In the genomic region with DNA sequence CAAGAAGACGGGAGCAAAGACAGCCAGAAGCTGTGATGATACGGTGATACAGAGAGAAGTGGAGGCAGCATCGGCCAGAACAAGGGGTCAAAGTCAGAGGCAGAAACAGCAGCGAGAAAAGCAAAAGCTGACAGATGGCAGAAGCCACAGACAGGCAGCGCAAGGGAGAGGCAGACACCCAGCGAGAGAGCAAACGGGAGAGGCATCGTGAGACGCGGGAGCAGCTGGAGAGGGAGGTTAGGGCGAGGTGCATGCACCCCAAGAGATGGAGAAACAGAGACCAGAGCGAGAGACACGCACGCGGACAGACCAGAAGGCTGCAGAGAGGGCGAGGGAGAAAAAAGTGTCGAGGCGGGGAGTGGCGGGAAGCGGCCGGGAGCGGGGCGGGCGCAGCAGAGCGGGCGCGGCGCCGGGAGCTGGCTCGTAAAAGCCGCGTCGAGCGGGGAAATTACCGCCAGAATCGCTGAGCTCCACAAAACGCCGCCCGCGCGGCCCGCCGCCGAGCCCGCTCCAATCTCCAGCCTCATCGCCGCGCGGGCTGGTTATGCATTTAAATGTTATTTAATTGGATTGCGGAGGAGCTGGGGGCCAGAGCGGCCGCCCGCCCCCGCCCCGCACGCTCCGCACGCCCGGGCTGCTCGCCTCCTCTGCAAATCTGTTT, we compare ENCODE assay signal across 8 cellular contexts. TPM values are rescaled to one million over a fixed set of nuclear protein-coding genes. Genes with fewer than 3 reads are reported as not detected.
DNase-seq lines count a peak whose midpoint lies in the region; ATAC-seq and TF ChIP-seq lines count a peak whose summit lies in the region.

No MANE protein-coding gene starts in this region.

- H3K36me3 ChIP-seq in RWPE2 (ENCODE audit: low read depth) (no peaks in the 10 kb centered on the region), mammary epithelial cell (ENCODE audit: insufficient read depth, low read length) (no peaks in the 10 kb centered on the region)

- BruUV-seq in mammary epithelial cell (replicated peaks; lab: Mats Ljungman, UMichigan) = no TSS peak

- CTCF ChIA-PET in mammary epithelial cell (lab: Charles Lee; ENCODE audit: low non-redundant PET) = interaction anchor here (0.7 kb wide), 1 partner anchor 120 kb away, joined by 3 read pairs; no protein-coding TSS in a partner anchor

- H3K4me1 ChIP-seq in RWPE2 (ENCODE audit: insufficient read depth, poor library complexity, severe bottlenecking) = no peaks in the 10 kb centered on the region
- H3K4me1 ChIP-seq in mammary epithelial cell (ENCODE audit: insufficient read depth, low read length) = peaks cover 18% of the 10 kb centered on the region

- H4K20me1 ChIP-seq in mammary epithelial cell (ENCODE audit: insufficient read depth, low read length) = no peaks in the 10 kb centered on the region

- 27% methylated on average over 11 of the region's 60 CpGs for WGBS in mammary epithelial cell (ENCODE audit: low coverage, missing lambda C conversion rate)

- TF ChIP-seq CTCF in HFF-Myc (IDR thresholded peaks at IDR 0.05; ENCODE audit: low read depth, low read length, missing control alignments) = no peak
- TF ChIP-seq CTCF in RWPE2 (IDR thresholded peaks at IDR 0.05; ENCODE audit: poor library complexity, severe bottlenecking) = no peak
- no peak for TF ChIP-seq CTCF in mammary epithelial cell (conservative IDR thresholded peaks at IDR 0.05 in 1 of 2, IDR thresholded peaks at IDR 0.05 in 1 of 2; ENCODE audit: extremely low read depth in 1 of 2, insufficient read depth in 1 of 2, low read depth in 1 of 2, low read length in 2 of 2)

- dilution Hi-C loops in mammary epithelial cell (cut with HindIII; ENCODE audit: low sequenced_read_pairs) = no loop called here

- H3K4me3 ChIP-seq in HFF-Myc (replicated peaks; ENCODE audit: low read depth, low read length) = peak overlapping the region; percentile 32
- H3K4me3 ChIP-seq in RWPE2 (ENCODE audit: severe bottlenecking) = peak overlapping the region; percentile 15
- H3K4me3 ChIP-seq in mammary epithelial cell (replicated peaks in 1 of 3; ENCODE audit: insufficient read depth in 1 of 3, low read depth in 2 of 3, low read length in 3 of 3) = peak overlapping the region; percentile 9 to 46 (median 28)

- peaks cover 34% of the 10 kb centered on the region for H3K27me3 ChIP-seq in RWPE2 (ENCODE audit: insufficient read depth, poor library complexity, severe bottlenecking)
- H3K27me3 ChIP-seq in mammary epithelial cell (ENCODE audit: insufficient read depth, low read length) = no peaks in the 10 kb centered on the region

- no peak overlapping the region for H3K9ac ChIP-seq in mammary epithelial cell (ENCODE audit: insufficient read depth, low read length)

- intact Hi-C loops in mammary epithelial cell (cut with micrococcal nuclease) = no loop called here

- H3K9me3 ChIP-seq in RWPE2 (ENCODE audit: severe bottlenecking) = no peaks in the 10 kb centered on the region
- no peaks in the 10 kb centered on the region for H3K9me3 ChIP-seq in mammary epithelial cell (replicated peaks; ENCODE audit: insufficient read depth, low read length)

- peak overlapping the region; percentile 82 for H2AFZ ChIP-seq in mammary epithelial cell (ENCODE audit: low read depth, low read length)

- H3K27ac ChIP-seq in RWPE2 (ENCODE audit: poor library complexity, severe bottlenecking) (no peak overlapping the region), mammary epithelial cell (ENCODE audit: insufficient read depth, low read depth, low read length) (no peak overlapping the region)

- peak; percentile 54 for DNase-seq in ACHN
- DNase-seq in HFF-Myc (ENCODE audit: extremely low read depth, low read depth) = no peak
- no peak for DNase-seq in RWPE2 (ENCODE audit: low spot score)
- DNase-seq in mammary epithelial cell = peak; percentile 39
- DNase-seq in left kidney (ENCODE audit: low read depth, low spot score) = peak; percentile 78
- peak; percentile 45 for DNase-seq in stimulated activated naive CD8-positive, alpha-beta T cell treated with anti-CD3 and anti-CD28 coated beads, Interleukin-15, Interleukin-2, amounts not matched to agents 100 U/mL and 50 U/mL, for 24 hours

- H3K4me2 ChIP-seq in mammary epithelial cell (ENCODE audit: insufficient read depth, low read depth, low read length) = peak overlapping the region; percentile 96

- H3K79me2 ChIP-seq in mammary epithelial cell (ENCODE audit: insufficient read depth, low read length) = no peaks in the 10 kb centered on the region

- in situ Hi-C loops in ACHN (cut with HindIII; ENCODE audit: low pct_ligation_motif_present, low pct_unique_long_range_greater_than_20kb, low sequenced_read_pairs) (no loop called here), mammary epithelial cell (cut with MboI; ENCODE audit: low sequenced_read_pairs in 2 of 2) (no loop called here)

- ATAC-seq in RWPE2 (ENCODE audit: low read depth) (peak; percentile 74), GM21825 (IDR thresholded peaks at IDR 0.05; ENCODE audit: unreplicated experiment) (no peak), GM18498 (IDR thresholded peaks at IDR 0.05; ENCODE audit: unreplicated experiment) (no peak)
- peak; percentile 28 for ATAC-seq in stimulated activated naive CD8-positive, alpha-beta T cell treated with anti-CD3 and anti-CD28 coated beads, Interleukin-15, Interleukin-2, amounts not matched to agents 100 U/mL and 50 U/mL, for 24 hours

RNA-seq across cellular contexts. Expression of a gene that starts 15.6 kb away (rescaled TPM):
- total RNA-seq in mammary epithelial cell = 10 to 100 TPM; 30.7 to 52.7 TPM
- 54.7 TPM for polyA plus RNA-seq in mammary epithelial cell
- 80.1 TPM for polyA minus RNA-seq in mammary epithelial cell

Comparison
In these comparisons a context has a peak if more than half of its experiments do, and no peak if none do; other contexts are left out.
1. DNase-seq: peak in ACHN (single experiment), mammary epithelial cell (single experiment), left kidney (single experiment) and stimulated activated naive CD8-positive, alpha-beta T cell treated with anti-CD3 and anti-CD28 coated beads, Interleukin-15, Interleukin-2, amounts not matched to agents 100 U/mL and 50 U/mL, for 24 hours (single experiment); none in HFF-Myc (single experiment) and RWPE2 (single experiment).
2. ATAC-seq: peak in RWPE2 (single experiment) and stimulated activated naive CD8-positive, alpha-beta T cell treated with anti-CD3 and anti-CD28 coated beads, Interleukin-15, Interleukin-2, amounts not matched to agents 100 U/mL and 50 U/mL, for 24 hours (single experiment); none in GM21825 (single experiment) and GM18498 (single experiment).
3. Peak in every context shown above with its lines, with median percentiles within 50 percentile points of each other: H3K4me3 ChIP-seq.